Comparison of ENCODE assay signal across 18 cellular contexts in the genomic region with DNA sequence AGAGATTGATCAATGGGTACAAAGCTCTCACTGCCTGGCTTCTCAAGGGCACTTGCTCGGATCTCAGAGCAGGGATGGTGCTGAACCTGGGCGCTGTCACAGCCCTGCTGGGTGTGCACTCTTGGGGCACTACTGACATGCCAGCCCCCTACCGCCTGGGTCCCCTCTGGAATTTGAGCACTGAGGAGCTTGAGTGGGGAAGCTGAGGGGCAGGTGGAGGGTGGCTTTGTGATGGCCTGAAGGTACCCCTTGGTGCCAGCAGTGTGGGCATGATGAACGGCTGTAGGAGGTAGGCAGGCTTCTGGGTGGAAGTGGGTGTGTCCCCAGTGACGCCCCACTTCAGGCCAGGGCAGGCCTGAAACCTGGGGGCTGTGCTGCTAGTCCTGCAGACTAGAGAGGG.
DNase-seq lines count a peak whose midpoint lies in the region; ATAC-seq and TF ChIP-seq lines count a peak whose summit lies in the region.
"Had no signal": no experiment of that assay in that cellular context is flagged by ENCODE, and none has a peak within 500 bp of the region (broad histone marks: within the 10 kb centered on the region; RNA-seq: fewer than 3 reads in every experiment).

No MANE protein-coding gene starts in this region.

- H3K27me3 ChIP-seq in neuronal stem cell (ENCODE audit: control insufficient read depth in 3 of 3, insufficient read depth in 3 of 3, low read depth in 1 of 3, low read length in 3 of 3) = no peaks in the 10 kb centered on the region
- H3K27me3 ChIP-seq: BLaER1 had no signal

- H4K8ac ChIP-seq in neuronal stem cell (ENCODE audit: low read depth, low read length) = no peak overlapping the region

- no CpG with 5 or more reads among the region's 5 CpGs for WGBS in neuronal stem cell (ENCODE audit: extremely low coverage in 2 of 2, insufficient read length in 2 of 2, insufficient replicate concordance in 1 of 2), 2 donors

- H3K4me1 Mint-ChIP-seq in chondrocyte (ENCODE audit: low read depth) = no peaks in the 10 kb centered on the region
- H3K4me1 Mint-ChIP-seq in stimulated activated memory B cell treated with anti-CD40 and anti-IgM and Interleukin-4, amounts not matched to agents 10 μg/mL and 1 μg/mL and 100 μg/mL, for 72 hours = no peaks in the 10 kb centered on the region
- H3K4me1 Mint-ChIP-seq: B cell; CD4-positive, CD25-positive, alpha-beta regulatory T cell had no signal

- H3K9me3 Mint-ChIP-seq in chondrocyte (ENCODE audit: low read depth) = no peaks in the 10 kb centered on the region
- peaks cover 3% of the 10 kb centered on the region for H3K9me3 Mint-ChIP-seq in stimulated activated memory B cell treated with anti-CD40 and anti-IgM and Interleukin-4, amounts not matched to agents 10 μg/mL and 1 μg/mL and 100 μg/mL, for 72 hours
- H3K9me3 Mint-ChIP-seq in activated naive CD4-positive, alpha-beta T cell treated with anti-CD3 and anti-CD28 coated beads, Interleukin-2, amount 50 U/mL, for 72 hours = peaks cover 9 to 17% of the 10 kb centered on the region in 2 donors

- H3K9me3 ChIP-seq in neuronal stem cell (replicated peaks in 1 of 2; ENCODE audit: control insufficient read depth in 2 of 2, insufficient read depth in 1 of 2, low read depth in 1 of 2, low read length in 2 of 2) = peaks cover 0 to 8% of the 10 kb centered on the region in 2 donors
- H3K9me3 ChIP-seq: Caco-2, HAP-1 had no signal

- no peaks in the 10 kb centered on the region for H3K4me1 ChIP-seq in neuronal stem cell (ENCODE audit: control insufficient read depth in 2 of 2, insufficient read depth in 1 of 2, low read depth in 1 of 2, low read length in 2 of 2)
- H3K4me1 ChIP-seq: BLaER1, Caco-2, HAP-1 had no signal

- H3K18ac ChIP-seq in neuronal stem cell (ENCODE audit: low read length) = no peak overlapping the region

- H2AFZ ChIP-seq in neuronal stem cell (ENCODE audit: low read length) = no peak overlapping the region
- H2AFZ ChIP-seq: GM23248 had no signal

- no peak overlapping the region for H2BK12ac ChIP-seq in neuronal stem cell (ENCODE audit: low read length)

- H3K23ac ChIP-seq in neuronal stem cell (ENCODE audit: low read depth, low read length, poor library complexity) = peak overlapping the region; percentile 55

- TF ChIP-seq CTCF in chondrocyte (IDR thresholded peaks at IDR 0.05) = no peak

- no peak overlapping the region for H2BK15ac ChIP-seq in neuronal stem cell (ENCODE audit: low read length)

- no peak overlapping the region for H3K4me3 ChIP-seq in neuronal stem cell (ENCODE audit: low read length in 2 of 2)
- H3K4me3 ChIP-seq: BLaER1, GM23248, HAP-1 had no signal

- peaks cover 2% of the 10 kb centered on the region for H3K27me3 Mint-ChIP-seq in chondrocyte (ENCODE audit: low read depth)
- H3K27me3 Mint-ChIP-seq in stimulated activated memory B cell treated with anti-CD40 and anti-IgM and Interleukin-4, amounts not matched to agents 10 μg/mL and 1 μg/mL and 100 μg/mL, for 72 hours = no peaks in the 10 kb centered on the region
- H3K27me3 Mint-ChIP-seq: B cell; CD4-positive, CD25-positive, alpha-beta regulatory T cell had no signal

- H3K14ac ChIP-seq in neuronal stem cell (ENCODE audit: low read length) = no peak overlapping the region

- no peaks in the 10 kb centered on the region for H3K36me3 ChIP-seq in neuronal stem cell (replicated peaks in 1 of 2; ENCODE audit: control insufficient read depth in 2 of 2, insufficient read depth in 2 of 2, low read length in 2 of 2)
- H3K36me3 ChIP-seq: BLaER1, HAP-1 had no signal

- no peaks in the 10 kb centered on the region for H3K79me1 ChIP-seq in neuronal stem cell (ENCODE audit: low read depth, low read length)

- no peak overlapping the region for H3K9ac ChIP-seq in neuronal stem cell (ENCODE audit: low read depth, low read length, poor library complexity)
- H3K9ac ChIP-seq: BLaER1, GM23248 had no signal

- ATAC-seq in stimulated activated memory B cell treated with anti-CD40 and anti-IgM and Interleukin-4, amounts not matched to agents 10 μg/mL and 1 μg/mL and 100 μg/mL, for 72 hours = peak; percentile 12
- ATAC-seq in activated naive CD4-positive, alpha-beta T cell treated with anti-CD3 and anti-CD28 coated beads, Interleukin-2, amount 50 U/mL, for 72 hours = no peak
- ATAC-seq: CD8-positive, alpha-beta T cell had no signal

- H3K4ac ChIP-seq in neuronal stem cell (ENCODE audit: low read length) = no peak overlapping the region

- H3K36me3 Mint-ChIP-seq in chondrocyte (ENCODE audit: low read depth) = no peaks in the 10 kb centered on the region
- H3K36me3 Mint-ChIP-seq in stimulated activated memory B cell treated with anti-CD40 and anti-IgM and Interleukin-4, amounts not matched to agents 10 μg/mL and 1 μg/mL and 100 μg/mL, for 72 hours = no peaks in the 10 kb centered on the region
- no peaks in the 10 kb centered on the region for H3K36me3 Mint-ChIP-seq in activated naive CD4-positive, alpha-beta T cell treated with anti-CD3 and anti-CD28 coated beads, Interleukin-2, amount 50 U/mL, for 72 hours
- H3K36me3 Mint-ChIP-seq: CD4-positive, CD25-positive, alpha-beta regulatory T cell; CD8-positive, alpha-beta T cell had no signal

- no peak overlapping the region for H3K4me2 ChIP-seq in neuronal stem cell (ENCODE audit: insufficient read depth, low read length, poor library complexity, severe bottlenecking)
- H3K4me2 ChIP-seq: BLaER1 had no signal

- H3K4me3 Mint-ChIP-seq in chondrocyte (ENCODE audit: unreplicated experiment) = no peak overlapping the region
- H3K4me3 Mint-ChIP-seq in stimulated activated memory B cell treated with anti-CD40 and anti-IgM and Interleukin-4, amounts not matched to agents 10 μg/mL and 1 μg/mL and 100 μg/mL, for 72 hours = no peak overlapping the region
- H3K4me3 Mint-ChIP-seq: B cell; CD4-positive, CD25-positive, alpha-beta regulatory T cell; CD8-positive, alpha-beta T cell; HFFc6 had no signal

- H2BK5ac ChIP-seq in neuronal stem cell (ENCODE audit: low read length) = no peak overlapping the region

- no peak overlapping the region for H3K27ac Mint-ChIP-seq in chondrocyte (ENCODE audit: unreplicated experiment)
- no peak overlapping the region for H3K27ac Mint-ChIP-seq in stimulated activated memory B cell treated with anti-CD40 and anti-IgM and Interleukin-4, amounts not matched to agents 10 μg/mL and 1 μg/mL and 100 μg/mL, for 72 hours
- no peak overlapping the region for H3K27ac Mint-ChIP-seq in activated naive CD4-positive, alpha-beta T cell treated with anti-CD3 and anti-CD28 coated beads, Interleukin-2, amount 50 U/mL, for 72 hours
- H3K27ac Mint-ChIP-seq: B cell; CD4-positive, CD25-positive, alpha-beta regulatory T cell; CD8-positive, alpha-beta T cell; HFFc6 had no signal

- no peak overlapping the region for H3K27ac ChIP-seq in neuronal stem cell (replicated peaks; ENCODE audit: low read length)
- H3K27ac ChIP-seq: 22Rv1, BLaER1, C4-2B, GM23248 had no signal

- H4K91ac ChIP-seq in neuronal stem cell (ENCODE audit: low read depth, low read length, poor library complexity) = no peak overlapping the region

- peak; percentile 72 for DNase-seq in chondrocyte (ENCODE audit: low spot score)
- no peak for DNase-seq in neuronal stem cell (ENCODE audit: low spot score)
- DNase-seq in OCI-M2 (lab: John Stamatoyannopoulos, UW; ENCODE audit: unreplicated experiment) = no peak
- no peak for DNase-seq in UCSD-AML1 (lab: John Stamatoyannopoulos, UW; ENCODE audit: unreplicated experiment)
- DNase-seq in activated naive CD4-positive, alpha-beta T cell treated with anti-CD3 and anti-CD28 coated beads, Interleukin-2, amount 50 U/mL, for 72 hours (ENCODE audit: low spot score in 2 of 2) = no peak
- DNase-seq: Caco-2; CD4-positive, CD25-positive, alpha-beta regulatory T cell; CD8-positive, alpha-beta T cell; DMS153; DND-41; GM23248; HFFc6 had no signal

- no peak overlapping the region for H2BK120ac ChIP-seq in neuronal stem cell (ENCODE audit: low read depth, low read length)

- H2AK5ac ChIP-seq in neuronal stem cell (ENCODE audit: low read depth, low read length) = no peak overlapping the region
